In the genomic region with DNA sequence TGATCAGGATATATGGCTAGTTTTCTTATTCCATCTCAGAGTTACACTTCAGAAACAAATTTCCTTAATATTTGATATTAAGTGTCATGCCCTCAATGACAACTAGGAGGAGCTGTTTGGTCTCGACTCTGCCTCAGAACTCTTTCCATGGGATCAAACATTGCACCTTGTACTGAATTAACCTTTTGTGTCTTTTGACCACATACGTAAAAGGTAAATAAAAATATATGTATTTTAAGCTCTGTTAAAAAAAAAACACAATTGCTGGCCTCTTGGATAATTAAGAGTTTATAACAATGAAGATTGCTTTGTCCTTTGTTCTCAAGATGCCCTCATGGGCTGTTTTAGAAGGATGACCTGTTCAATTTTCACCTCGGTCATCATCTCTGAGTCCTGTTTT, we compare ENCODE assay signal across 9 cellular contexts. TPM values are rescaled to one million over a fixed set of nuclear protein-coding genes. Genes with fewer than 3 reads are reported as not detected.
DNase-seq lines count a peak whose midpoint lies in the region; ATAC-seq and TF ChIP-seq lines count a peak whose summit lies in the region.
"Had no signal": no experiment of that assay in that cellular context is flagged by ENCODE, and none has a peak within 500 bp of the region (broad histone marks: within the 10 kb centered on the region; RNA-seq: fewer than 3 reads in every experiment).

No MANE protein-coding gene starts in this region.

- H2BK12ac ChIP-seq in mesenchymal stem cell (ENCODE audit: low read length in 2 of 2): no peak overlapping the region

- intact Hi-C loops in breast epithelium (cut with DNase I; ENCODE audit: low total_unique reads): no loop called here
- intact Hi-C loops in activated CD4-positive, alpha-beta T cell treated with anti-CD3 and anti-CD28 coated beads, Interleukin-2, amount 10 ng/mL, durations not matched to agents 24 days and 14 days (cut with micrococcal nuclease): loop anchor here (1.0 to 5.0 kb wide), 2 partner anchors 373 to 466 kb away; no protein-coding TSS in a partner anchor

- peak overlapping the region; percentile 5 for H2AFZ ChIP-seq in GM23338
- no peak overlapping the region for H2AFZ ChIP-seq in mesenchymal stem cell (ENCODE audit: low read depth, low read length)

- H3K4me3 Mint-ChIP-seq in GM23338: no peak overlapping the region
- H3K4me3 Mint-ChIP-seq in activated CD8-positive, alpha-beta memory T cell treated with anti-CD3 and anti-CD28 coated beads, Interleukin-2, amount 10 ng/mL, durations not matched to agents 7 days and 5 days: no peak overlapping the region
- H3K4me3 Mint-ChIP-seq in activated CD4-positive, alpha-beta T cell treated with anti-CD3 and anti-CD28 coated beads, Interleukin-2, amount 10 ng/mL, durations not matched to agents 24 days and 14 days: no peak overlapping the region
- H3K4me3 Mint-ChIP-seq: CD4-positive, CD25-positive, alpha-beta regulatory T cell had no signal

- no peaks in the 10 kb centered on the region for H3K27me3 ChIP-seq in GM23338 (ENCODE audit: insufficient read depth)
- H3K27me3 ChIP-seq in breast epithelium: no peaks in the 10 kb centered on the region
- no peaks in the 10 kb centered on the region for H3K27me3 ChIP-seq in mesenchymal stem cell (ENCODE audit: control insufficient read depth in 1 of 2, insufficient read depth in 1 of 2, low read length in 2 of 2)

- no peak overlapping the region for H3K4ac ChIP-seq in mesenchymal stem cell (ENCODE audit: low read depth in 1 of 2, low read length in 2 of 2)

- H2BK15ac ChIP-seq in mesenchymal stem cell (ENCODE audit: low read depth, poor library complexity, severe bottlenecking): no peak overlapping the region

- H3K18ac ChIP-seq in mesenchymal stem cell (ENCODE audit: low read depth in 1 of 2, low read length in 2 of 2): no peak overlapping the region

- no peaks in the 10 kb centered on the region for H3K79me2 ChIP-seq in GM23338 (replicated peaks; ENCODE audit: insufficient read depth)

- H3K4me1 Mint-ChIP-seq in GM23338: peaks cover 9% of the 10 kb centered on the region; the same call in 2 of the 3 replicates
- no peaks in the 10 kb centered on the region for H3K4me1 Mint-ChIP-seq in activated CD8-positive, alpha-beta memory T cell treated with anti-CD3 and anti-CD28 coated beads, Interleukin-2, amount 10 ng/mL, durations not matched to agents 7 days and 5 days
- H3K4me1 Mint-ChIP-seq in activated CD4-positive, alpha-beta T cell treated with anti-CD3 and anti-CD28 coated beads, Interleukin-2, amount 10 ng/mL, durations not matched to agents 24 days and 14 days: no peaks in the 10 kb centered on the region
- H3K4me1 Mint-ChIP-seq: CD4-positive, CD25-positive, alpha-beta regulatory T cell had no signal

- 100% methylated on average over 1 of the region's 3 CpGs for WGBS in mesenchymal stem cell

- H3K9me2 ChIP-seq in GM23338 (ENCODE audit: insufficient read depth): no peaks in the 10 kb centered on the region

- H3K36me3 Mint-ChIP-seq in GM23338 (ENCODE audit: low read depth): no peaks in the 10 kb centered on the region
- H3K36me3 Mint-ChIP-seq in activated CD8-positive, alpha-beta memory T cell treated with anti-CD3 and anti-CD28 coated beads, Interleukin-2, amount 10 ng/mL, durations not matched to agents 7 days and 5 days: no peaks in the 10 kb centered on the region
- H3K36me3 Mint-ChIP-seq in activated CD4-positive, alpha-beta T cell treated with anti-CD3 and anti-CD28 coated beads, Interleukin-2, amount 10 ng/mL, durations not matched to agents 24 days and 14 days (ENCODE audit: low read depth): no peaks in the 10 kb centered on the region
- H3K36me3 Mint-ChIP-seq: CD4-positive, CD25-positive, alpha-beta regulatory T cell had no signal

- H3K9me3 ChIP-seq in breast epithelium (no peaks in the 10 kb centered on the region), mesenchymal stem cell (ENCODE audit: control insufficient read depth, low read length) (peaks cover 3% of the 10 kb centered on the region)

- no peaks in the 10 kb centered on the region for H3K27me3 Mint-ChIP-seq in GM23338 (ENCODE audit: insufficient read depth, low read depth, poor library complexity)
- H3K27me3 Mint-ChIP-seq in activated CD8-positive, alpha-beta memory T cell treated with anti-CD3 and anti-CD28 coated beads, Interleukin-2, amount 10 ng/mL, durations not matched to agents 7 days and 5 days: peaks cover 22% of the 10 kb centered on the region
- H3K27me3 Mint-ChIP-seq in activated CD4-positive, alpha-beta T cell treated with anti-CD3 and anti-CD28 coated beads, Interleukin-2, amount 10 ng/mL, durations not matched to agents 24 days and 14 days: peaks cover 19% of the 10 kb centered on the region

- no peak overlapping the region for H3K4me3 ChIP-seq in GM23338
- H3K4me3 ChIP-seq in breast epithelium: no peak overlapping the region
- no peak overlapping the region for H3K4me3 ChIP-seq in mesenchymal stem cell (ENCODE audit: insufficient read depth in 1 of 2, low read depth in 1 of 2, low read length in 2 of 2)

- no peak overlapping the region for H3K23ac ChIP-seq in mesenchymal stem cell (ENCODE audit: low read length in 2 of 2)

- no peaks in the 10 kb centered on the region for H3K36me3 ChIP-seq in GM23338 (ENCODE audit: insufficient read depth)
- H3K36me3 ChIP-seq in breast epithelium: no peaks in the 10 kb centered on the region
- H3K36me3 ChIP-seq in mesenchymal stem cell (ENCODE audit: control insufficient read depth in 1 of 2, insufficient read depth in 2 of 2, low read depth in 1 of 2, low read length in 2 of 2): no peaks in the 10 kb centered on the region

- no peaks in the 10 kb centered on the region for H4K20me1 ChIP-seq in GM23338 (replicated peaks; ENCODE audit: insufficient read depth)

- no peak overlapping the region for H4K91ac ChIP-seq in mesenchymal stem cell (ENCODE audit: low read length)

- H3K27ac ChIP-seq in GM23338 (ENCODE audit: low read depth) (no peak overlapping the region), breast epithelium (no peak overlapping the region), mesenchymal stem cell (ENCODE audit: low read length, poor library complexity, severe bottlenecking) (no peak overlapping the region)

- H3K9me3 Mint-ChIP-seq in GM23338: no peaks in the 10 kb centered on the region; the same call in 2 of the 3 replicates
- no peaks in the 10 kb centered on the region for H3K9me3 Mint-ChIP-seq in activated CD8-positive, alpha-beta memory T cell treated with anti-CD3 and anti-CD28 coated beads, Interleukin-2, amount 10 ng/mL, durations not matched to agents 7 days and 5 days (ENCODE audit: low read depth)
- no peaks in the 10 kb centered on the region for H3K9me3 Mint-ChIP-seq in activated CD4-positive, alpha-beta T cell treated with anti-CD3 and anti-CD28 coated beads, Interleukin-2, amount 10 ng/mL, durations not matched to agents 24 days and 14 days

- no peak overlapping the region for H3K14ac ChIP-seq in mesenchymal stem cell (ENCODE audit: low read length in 2 of 2)

- ATAC-seq in GM23338: no peak
- no peak for ATAC-seq in activated CD8-positive, alpha-beta memory T cell treated with anti-CD3 and anti-CD28 coated beads, Interleukin-2, amount 10 ng/mL, durations not matched to agents 7 days and 5 days

- DNase-seq in NCI-H2081 (lab: John Stamatoyannopoulos, UW) (peak; percentile 15 to 28), NCI-H2081 treated with DMSO at 0.1 percent for 48 hours (lab: John Stamatoyannopoulos, UW) (no peak), GM23338 (ENCODE audit: low spot score) (peak; percentile 62), NCI-H146 (lab: John Stamatoyannopoulos, UW) (peak; percentile 20), breast epithelium (ENCODE audit: low spot score in 2 of 2) (no peak), mesenchymal stem cell (peak; percentile 36)
- no peak for DNase-seq in activated CD8-positive, alpha-beta memory T cell treated with anti-CD3 and anti-CD28 coated beads, Interleukin-2, amount 10 ng/mL, durations not matched to agents 7 days and 5 days
- no peak for DNase-seq in activated CD4-positive, alpha-beta T cell treated with anti-CD3 and anti-CD28 coated beads, Interleukin-2, amount 10 ng/mL, durations not matched to agents 24 days and 14 days

- TF ChIP-seq POLR2A in breast epithelium (IDR thresholded peaks at IDR 0.05): no peak

- H3K9ac ChIP-seq in mesenchymal stem cell (ENCODE audit: low read length): peak overlapping the region; percentile 31

- no peaks in the 10 kb centered on the region for H3F3A ChIP-seq in GM23338 (replicated peaks; ENCODE audit: low read depth)

- H4K8ac ChIP-seq in mesenchymal stem cell (ENCODE audit: low read length): no peak overlapping the region

- TF ChIP-seq CTCF in GM23338 (conservative IDR thresholded peaks at IDR 0.05; ENCODE audit: low read depth in 2 of 2) (peak; percentile 81 to 90), breast epithelium (IDR thresholded peaks at IDR 0.05) (peak; percentile 60 to 83 (median 64))

- CTCF ChIA-PET in activated CD8-positive, alpha-beta memory T cell treated with anti-CD3 and anti-CD28 coated beads, Interleukin-2, amount 10 ng/mL, durations not matched to agents 7 days and 5 days (lab: Charles Lee): interaction anchor here (0.7 to 1.7 kb wide), 11 partner anchors 10 to 478 kb away, joined by 3 to 8 read pairs (median 5); no protein-coding TSS in a partner anchor

- H3K4me1 ChIP-seq in GM23338 (ENCODE audit: insufficient read depth) (peaks cover 5% of the 10 kb centered on the region), breast epithelium (no peaks in the 10 kb centered on the region), mesenchymal stem cell (ENCODE audit: control insufficient read depth, insufficient read depth, low read depth, low read length) (no peaks in the 10 kb centered on the region)

- H3K4me2 ChIP-seq in GM23338 (no peak overlapping the region), mesenchymal stem cell (ENCODE audit: low read length, poor library complexity, severe bottlenecking) (no peak overlapping the region)

- H2BK5ac ChIP-seq in mesenchymal stem cell (ENCODE audit: low read depth, low read length, poor library complexity, severe bottlenecking): no peak overlapping the region

- no peak overlapping the region for H3K27ac Mint-ChIP-seq in GM23338
- no peak overlapping the region for H3K27ac Mint-ChIP-seq in activated CD8-positive, alpha-beta memory T cell treated with anti-CD3 and anti-CD28 coated beads, Interleukin-2, amount 10 ng/mL, durations not matched to agents 7 days and 5 days
- no peak overlapping the region for H3K27ac Mint-ChIP-seq in activated CD4-positive, alpha-beta T cell treated with anti-CD3 and anti-CD28 coated beads, Interleukin-2, amount 10 ng/mL, durations not matched to agents 24 days and 14 days
- H3K27ac Mint-ChIP-seq: CD4-positive, CD25-positive, alpha-beta regulatory T cell had no signal

- H2AK5ac ChIP-seq in mesenchymal stem cell (ENCODE audit: low read length, severe bottlenecking): no peak overlapping the region

- H2BK120ac ChIP-seq in mesenchymal stem cell (ENCODE audit: low read depth, low read length): no peak overlapping the region

- H3K79me1 ChIP-seq in mesenchymal stem cell (replicated peaks; ENCODE audit: low read length, poor library complexity, severe bottlenecking): no peaks in the 10 kb centered on the region

RNA-seq across cellular contexts. Expression of gene FN1, which starts 18.7 kb away (rescaled TPM):
- total RNA-seq in GM23338 (2014; rRNA removed; shearing (Covaris generic)): 217 and 255 TPM in 2 replicates
- polyA plus RNA-seq in GM23338 (2016; fragmentation: Nextera tagmentation; extraction: Ambion mirVana): 76.7 and 79.6 TPM in 2 replicates
- total RNA-seq in breast epithelium: 100 to 1,000 TPM in 2 of 3 donors, 10 to 100 TPM in 1; 74.9 to 295 (median 102) TPM
- 1,493 TPM for polyA plus RNA-seq in mesenchymal stem cell (2013, experiment 1 of 2)
- 1,327 TPM for polyA plus RNA-seq in mesenchymal stem cell (2013, experiment 2 of 2)
- total RNA-seq in activated CD8-positive, alpha-beta memory T cell treated with anti-CD3 and anti-CD28 coated beads, Interleukin-2, amount 10 ng/mL, durations not matched to agents 7 days and 5 days: 1 to 10 TPM in 1 of 2 experiments, under 1 TPM in 1; 0.70 to 2.5 TPM
- 1.0 and 1.6 TPM in 2 replicates for total RNA-seq in activated CD4-positive, alpha-beta T cell treated with anti-CD3 and anti-CD28 coated beads, Interleukin-2, amount 10 ng/mL, durations not matched to agents 24 days and 14 days

Comparison
In these comparisons a context has a peak if more than half of its experiments do, and no peak if none do; other contexts are left out.
1. DNase-seq: peak in NCI-H2081 (2 of 2), GM23338 (single experiment), NCI-H146 (single experiment) and mesenchymal stem cell (single experiment); none in NCI-H2081 treated with DMSO at 0.1 percent for 48 hours (single experiment), breast epithelium (0 of 2), activated CD8-positive, alpha-beta memory T cell treated with anti-CD3 and anti-CD28 coated beads, Interleukin-2, amount 10 ng/mL, durations not matched to agents 7 days and 5 days (single experiment) and activated CD4-positive, alpha-beta T cell treated with anti-CD3 and anti-CD28 coated beads, Interleukin-2, amount 10 ng/mL, durations not matched to agents 24 days and 14 days (single experiment).
2. RNA of gene FN1, which starts 18.7 kb away (total RNA-seq): 217 to 255 TPM in GM23338 and 74.9 to 295 TPM in breast epithelium; 0.70 to 2.5 TPM in activated CD8-positive, alpha-beta memory T cell treated with anti-CD3 and anti-CD28 coated beads, Interleukin-2, amount 10 ng/mL, durations not matched to agents 7 days and 5 days and 1.0 to 1.6 TPM in activated CD4-positive, alpha-beta T cell treated with anti-CD3 and anti-CD28 coated beads, Interleukin-2, amount 10 ng/mL, durations not matched to agents 24 days and 14 days; every median in the first group is over 10 times any median in the second.